20 cellular contexts compared by ENCODE assay signal in genomic region chr9:114733814-114734213, GRCh38. TPM values are rescaled to one million over a fixed set of nuclear protein-coding genes. Genes with fewer than 3 reads are reported as not detected.
A peak's percentile ranks its signal among the peaks of the same experiment; 100 is the strongest.
DNase-seq lines count a peak whose midpoint lies in the region; ATAC-seq and TF ChIP-seq lines count a peak whose summit lies in the region.
"Had no signal": no experiment of that assay in that cellular context is flagged by ENCODE, and none has a peak within 500 bp of the region (broad histone marks: within the 10 kb centered on the region; RNA-seq: fewer than 3 reads in every experiment).

No MANE protein-coding gene starts in this region.

- intact Hi-C loops in natural killer cell (cut with micrococcal nuclease) = no loop called here
- intact Hi-C loops in CD4-positive, alpha-beta memory T cell (cut with micrococcal nuclease) = loop anchor here (2.0 kb wide), 1 partner anchor 43 kb away; no protein-coding TSS in a partner anchor

- peak overlapping the region; percentile 42; the same call in 1 of the 2 replicates for H3K4me2 ChIP-seq in SK-N-SH

- H3K4me3 Mint-ChIP-seq in natural killer cell treated with Interleukin-12 subunit alpha and Interleukin-12 subunit beta and Interleukin-15 and Interleukin-18, amount 100 ng/mL, for 72 hours = no peak overlapping the region
- no peak overlapping the region for H3K4me3 Mint-ChIP-seq in natural killer cell
- peak overlapping the region in 1 of 2 donors; percentile 4 for H3K4me3 Mint-ChIP-seq in stimulated activated naive CD8-positive, alpha-beta T cell treated with anti-CD3 and anti-CD28 coated beads, Interleukin-15, amount 100 ng/mL, for 72 hours
- no peak overlapping the region for H3K4me3 Mint-ChIP-seq in CD4-positive, alpha-beta memory T cell
- H3K4me3 Mint-ChIP-seq: WTC11 had no signal

- 49% methylated on average over 6 of the region's 6 CpGs for WGBS in SK-N-SH (ENCODE audit: low lambda C conversion rate)

- H3K9ac ChIP-seq in SK-N-SH = peak overlapping the region; percentile 35; the same call in 1 of the 2 replicates

- H3K27ac Mint-ChIP-seq in natural killer cell treated with Interleukin-12 subunit alpha and Interleukin-12 subunit beta and Interleukin-15 and Interleukin-18, amount 100 ng/mL, for 72 hours = peak overlapping the region; percentile 31 to 51
- H3K27ac Mint-ChIP-seq in natural killer cell = no peak overlapping the region
- H3K27ac Mint-ChIP-seq in stimulated activated naive CD8-positive, alpha-beta T cell treated with anti-CD3 and anti-CD28 coated beads, Interleukin-15, amount 100 ng/mL, for 72 hours = peak overlapping the region in 1 of 2 donors; percentile 90
- no peak overlapping the region for H3K27ac Mint-ChIP-seq in CD4-positive, alpha-beta memory T cell
- H3K27ac Mint-ChIP-seq: progenitor cell of endocrine pancreas, WTC11 had no signal

- no peaks in the 10 kb centered on the region for H4K20me1 ChIP-seq in SK-N-SH (ENCODE audit: insufficient read depth)

- H3K9me3 ChIP-seq in SK-N-SH = no peaks in the 10 kb centered on the region
- no peaks in the 10 kb centered on the region for H3K9me3 ChIP-seq in CD4-positive, alpha-beta memory T cell (ENCODE audit: control insufficient read depth in 1 of 2, low read length in 2 of 2)
- H3K9me3 ChIP-seq: uterus had no signal

- no peak for TF ChIP-seq CTCF in natural killer cell (IDR thresholded peaks at IDR 0.05)
- TF ChIP-seq CTCF in SK-N-SH (IDR thresholded peaks at IDR 0.05) = no peak

- no peak for TF ChIP-seq RAD21 in SK-N-SH (IDR thresholded peaks at IDR 0.05; ENCODE audit: low read length)

- no peaks in the 10 kb centered on the region for H3K27me3 ChIP-seq in SK-N-SH (ENCODE audit: insufficient read depth)
- no peaks in the 10 kb centered on the region for H3K27me3 ChIP-seq in CD4-positive, alpha-beta memory T cell (ENCODE audit: insufficient read depth, low read length)
- H3K27me3 ChIP-seq: uterus had no signal

- peaks cover 19% of the 10 kb centered on the region for H3F3A ChIP-seq in SK-N-SH (replicated peaks; ENCODE audit: insufficient read depth)

- H3K4me1 Mint-ChIP-seq in natural killer cell treated with Interleukin-12 subunit alpha and Interleukin-12 subunit beta and Interleukin-15 and Interleukin-18, amount 100 ng/mL, for 72 hours (ENCODE audit: low read depth in 2 of 2) = peaks cover 17 to 30% of the 10 kb centered on the region in 2 donors
- H3K4me1 Mint-ChIP-seq in natural killer cell = peaks cover 9 to 10% of the 10 kb centered on the region in 2 donors
- H3K4me1 Mint-ChIP-seq in stimulated activated naive CD8-positive, alpha-beta T cell treated with anti-CD3 and anti-CD28 coated beads, Interleukin-15, amount 100 ng/mL, for 72 hours = peaks cover 54% of the 10 kb centered on the region
- H3K4me1 Mint-ChIP-seq in CD4-positive, alpha-beta memory T cell = peaks cover 31 to 42% (median 36%) of the 10 kb centered on the region in 4 donors
- H3K4me1 Mint-ChIP-seq: WTC11 had no signal

- no peaks in the 10 kb centered on the region for H3K9me2 ChIP-seq in SK-N-SH

- H3K36me3 Mint-ChIP-seq in natural killer cell treated with Interleukin-12 subunit alpha and Interleukin-12 subunit beta and Interleukin-15 and Interleukin-18, amount 100 ng/mL, for 72 hours = no peaks in the 10 kb centered on the region
- no peaks in the 10 kb centered on the region for H3K36me3 Mint-ChIP-seq in natural killer cell
- H3K36me3 Mint-ChIP-seq in CD4-positive, alpha-beta memory T cell = no peaks in the 10 kb centered on the region
- H3K36me3 Mint-ChIP-seq: WTC11 had no signal

- POLR2A ChIA-PET in SK-N-SH (lab: Yijun Ruan, JAX) = no interaction called here
- POLR2A ChIA-PET in CD4-positive, alpha-beta memory T cell (lab: Charles Lee; ENCODE audit: partially characterized antibody) = interaction anchor here (2.3 to 5.4 kb wide), 3 partner anchors 43 to 195 kb away, joined by 8 to 37 read pairs (median 32); partner anchors contain the start of gene TNFSF8

- TF ChIP-seq EP300 in SK-N-SH (IDR thresholded peaks at IDR 0.05; ENCODE audit: borderline replicate concordance in 1 of 2, low read depth in 1 of 2, low read length in 1 of 2) = peak in 1 of 2 experiments; percentile 82; a peak in 1 of 4 replicates

- H3K27me3 Mint-ChIP-seq in natural killer cell treated with Interleukin-12 subunit alpha and Interleukin-12 subunit beta and Interleukin-15 and Interleukin-18, amount 100 ng/mL, for 72 hours = no peaks in the 10 kb centered on the region
- no peaks in the 10 kb centered on the region for H3K27me3 Mint-ChIP-seq in natural killer cell (ENCODE audit: low read depth in 2 of 2)
- H3K27me3 Mint-ChIP-seq in stimulated activated naive CD8-positive, alpha-beta T cell treated with anti-CD3 and anti-CD28 coated beads, Interleukin-15, amount 100 ng/mL, for 72 hours = no peaks in the 10 kb centered on the region
- H3K27me3 Mint-ChIP-seq in CD4-positive, alpha-beta memory T cell = no peaks in the 10 kb centered on the region

- CTCF ChIA-PET in SK-N-SH (lab: Yijun Ruan, JAX) = interaction anchor here (0.8 to 1.6 kb wide), 3 partner anchors 53 to 281 kb away, joined by 3 to 4 read pairs (median 4); no protein-coding TSS in a partner anchor
- CTCF ChIA-PET in CD4-positive, alpha-beta memory T cell (lab: Charles Lee; ENCODE audit: partially characterized antibody) = interaction anchor here (0.6 to 3.8 kb wide), 6 partner anchors 51 to 286 kb away, joined by 3 to 25 read pairs (median 4); partner anchors contain the start of gene TEX48

- peak; percentile 63 to 82 for ATAC-seq in natural killer cell treated with Interleukin-12 subunit alpha and Interleukin-12 subunit beta and Interleukin-15 and Interleukin-18, amount 100 ng/mL, for 72 hours
- ATAC-seq in natural killer cell = no peak
- peak; percentile 97 for ATAC-seq in stimulated activated naive CD8-positive, alpha-beta T cell treated with anti-CD3 and anti-CD28 coated beads, Interleukin-15, amount 100 ng/mL, for 72 hours
- ATAC-seq: GM12878, WTC11 had no signal

- H3K36me3 ChIP-seq in SK-N-SH (replicated peaks in 1 of 2; ENCODE audit: control insufficient read depth in 1 of 2, insufficient read depth in 2 of 2, low read length in 1 of 2) = no peaks in the 10 kb centered on the region
- H3K36me3 ChIP-seq in CD4-positive, alpha-beta memory T cell (ENCODE audit: insufficient read depth, low read length) = no peaks in the 10 kb centered on the region
- H3K36me3 ChIP-seq: uterus had no signal

- H3K4me1 ChIP-seq in SK-N-SH (ENCODE audit: control insufficient read depth in 1 of 2, insufficient read depth in 2 of 2, low read depth in 1 of 2, low read length in 1 of 2) = peaks cover 0 to 22% of the 10 kb centered on the region in 2 experiments; a peak in 2 of 4 replicates
- peaks cover 40% of the 10 kb centered on the region for H3K4me1 ChIP-seq in CD4-positive, alpha-beta memory T cell (ENCODE audit: insufficient read depth, low read length)
- H3K4me1 ChIP-seq: uterus had no signal

- no peak overlapping the region for H3K4me3 ChIP-seq in SK-N-SH (ENCODE audit: low read depth in 2 of 2, low read length in 1 of 2)
- H3K4me3 ChIP-seq in CD4-positive, alpha-beta memory T cell (ENCODE audit: low read length in 2 of 2) = no peak overlapping the region
- H3K4me3 ChIP-seq: GM12878, SK-N-MC, uterus had no signal

- no peaks in the 10 kb centered on the region for H3K9me3 Mint-ChIP-seq in natural killer cell treated with Interleukin-12 subunit alpha and Interleukin-12 subunit beta and Interleukin-15 and Interleukin-18, amount 100 ng/mL, for 72 hours
- H3K9me3 Mint-ChIP-seq in natural killer cell = no peaks in the 10 kb centered on the region
- peaks cover under 1 to 7% of the 10 kb centered on the region in 2 donors for H3K9me3 Mint-ChIP-seq in stimulated activated naive CD8-positive, alpha-beta T cell treated with anti-CD3 and anti-CD28 coated beads, Interleukin-15, amount 100 ng/mL, for 72 hours
- no peaks in the 10 kb centered on the region for H3K9me3 Mint-ChIP-seq in CD4-positive, alpha-beta memory T cell
- H3K9me3 Mint-ChIP-seq: WTC11 had no signal

- H2AFZ ChIP-seq in SK-N-SH (ENCODE audit: low read depth) = no peak overlapping the region

- DNase-seq in natural killer cell treated with Interleukin-12 subunit alpha and Interleukin-12 subunit beta and Interleukin-15 and Interleukin-18, amount 100 ng/mL, for 72 hours (ENCODE audit: low spot score) = no peak
- DNase-seq in natural killer cell = no peak
- DNase-seq in SK-N-SH = no peak
- peak; percentile 88 for DNase-seq in epithelial cell of prostate (ENCODE audit: low read depth, low spot score)
- peak in 1 of 2 donors; percentile 53 for DNase-seq in stimulated activated naive CD8-positive, alpha-beta T cell treated with anti-CD3 and anti-CD28 coated beads, Interleukin-15, amount 100 ng/mL, for 72 hours
- DNase-seq in CD4-positive, alpha-beta memory T cell = no peak
- no peak for DNase-seq in Kasumi-1 (lab: John Stamatoyannopoulos, UW)
- no peak for DNase-seq in inferior parietal cortex (ENCODE audit: extremely low spot score)
- DNase-seq: aorta; DMS153; effector CD4-positive, alpha-beta T cell; NK-92 treated with Interleukin-12 subunit alpha and Interleukin-12 subunit beta, amount 100 ng/mL, for 24 hours; stimulated activated CD8-positive, alpha-beta memory T cell treated with anti-CD3 and anti-CD28 coated beads, Interleukin-4, amount 100 ng/mL, for 48 hours; uterus had no signal

- no peaks in the 10 kb centered on the region for H3K79me2 ChIP-seq in SK-N-SH (ENCODE audit: insufficient read depth)

- H3K27ac ChIP-seq in SK-N-SH (ENCODE audit: low read depth in 2 of 2, low read length in 1 of 2) = peak overlapping the region in 1 of 2 experiments; percentile 85; a peak in 2 of 4 replicates
- peak overlapping the region; percentile 99 for H3K27ac ChIP-seq in epithelial cell of prostate
- H3K27ac ChIP-seq in CD4-positive, alpha-beta memory T cell (ENCODE audit: low read depth, low read length) = no peak overlapping the region
- H3K27ac ChIP-seq: SK-N-MC, uterus had no signal

RNA-seq across cellular contexts. Expression of gene TEX48, which starts 51.8 kb away (rescaled TPM):
- not detected for total RNA-seq in natural killer cell treated with Interleukin-12 subunit alpha and Interleukin-12 subunit beta and Interleukin-15 and Interleukin-18, amount 100 ng/mL, for 72 hours
- total RNA-seq in natural killer cell = not detected
- polyA plus RNA-seq in SK-N-SH (2012; rRNA removed) = 0.41 and 0.46 TPM in 2 replicates
- 0.42 and 0.71 TPM in 2 replicates for polyA plus RNA-seq in SK-N-SH (2012; cell fraction: cytosol; rRNA removed)
- polyA plus RNA-seq in SK-N-SH (2012; cell fraction: nucleus; rRNA removed) = 0.20 and 0.37 TPM in 2 replicates
- total RNA-seq in CD4-positive, alpha-beta memory T cell = not detected
- polyA plus RNA-seq in CD4-positive, alpha-beta memory T cell = under 1 TPM in 1 of 2 donors, not detected in 1; 0.33 TPM
- total RNA-seq: aorta, GM12878, kidney epithelial cell, mucosa of gallbladder, progenitor cell of endocrine pancreas, uterus, WTC11 had no signal
- polyA plus RNA-seq: aorta, GM12878 had no signal

Comparison
In these comparisons a context has a peak if more than half of its experiments do, and no peak if none do; other contexts are left out.
1. ATAC-seq: peak in natural killer cell treated with Interleukin-12 subunit alpha and Interleukin-12 subunit beta and Interleukin-15 and Interleukin-18, amount 100 ng/mL, for 72 hours (2 of 2) and stimulated activated naive CD8-positive, alpha-beta T cell treated with anti-CD3 and anti-CD28 coated beads, Interleukin-15, amount 100 ng/mL, for 72 hours (single experiment); none in natural killer cell (0 of 3).
2. H3K27ac Mint-ChIP-seq: peak in natural killer cell treated with Interleukin-12 subunit alpha and Interleukin-12 subunit beta and Interleukin-15 and Interleukin-18, amount 100 ng/mL, for 72 hours (2 of 2); none in natural killer cell (0 of 2) and CD4-positive, alpha-beta memory T cell (0 of 7).